Comparison of ENCODE assay signal across 2 cellular contexts in genomic region chr1:23555949-23556640, GRCh38.
TF ChIP-seq lines count a peak whose summit lies in the region.

No MANE protein-coding gene starts in this region.

TF ChIP-seq in A549, 52 proteins besides CTCF, POLR2A, EP300 and RAD21 (continued from another document):
- TF ChIP-seq PBX3 (IDR thresholded peaks at IDR 0.05) (peak; percentile 89), MAFK (IDR thresholded peaks at IDR 0.05; ENCODE audit: partially characterized antibody) (no peak), MYC (IDR thresholded peaks at IDR 0.05; ENCODE audit: borderline replicate concordance, low read length) (peak; percentile 8; the same call in 1 of the 2 replicates), FOSL2 (IDR thresholded peaks at IDR 0.05) (no peak), FOSL2 (CRISPR knock-in tag; IDR thresholded peaks at IDR 0.05) (peak; percentile 75), CHD2 (IDR thresholded peaks at IDR 0.05; ENCODE audit: low read length, partially characterized antibody) (peak; percentile 15), ZNF302 (CRISPR knock-in tag; IDR thresholded peaks at IDR 0.05) (no peak), HOXB5 (CRISPR knock-in tag; IDR thresholded peaks at IDR 0.05) (0 out of 2 replicates have a peak, but pooled peaks have one; percentile 48), CEBPB (IDR thresholded peaks at IDR 0.05) (0 out of 4 replicates have a peak, but pooled peaks of 1 of the 2 experiments have one; percentile 18), RCOR1 (IDR thresholded peaks at IDR 0.05; ENCODE audit: low read depth, low read length) (no peak), CHD4 (IDR thresholded peaks at IDR 0.05; ENCODE audit: borderline replicate concordance) (no peak), HEYL (CRISPR knock-in tag; IDR thresholded peaks at IDR 0.05) (no peak), GATA3 (IDR thresholded peaks at IDR 0.05; ENCODE audit: borderline replicate concordance) (peak; percentile 53; the same call in 1 of the 2 replicates), REST (IDR thresholded peaks at IDR 0.05) (peak; percentile 19; the same call in 1 of the 2 replicates), HOXB13 (CRISPR knock-in tag; IDR thresholded peaks at IDR 0.05; ENCODE audit: low read depth) (no peak), FOSB (CRISPR knock-in tag; IDR thresholded peaks at IDR 0.05) (peak; percentile 97), KDM5A (IDR thresholded peaks at IDR 0.05) (no peak), ESRRA (IDR thresholded peaks at IDR 0.05; ENCODE audit: borderline replicate concordance, low read length) (peak; percentile 88; the same call in 1 of the 2 replicates), NR3C1 (IDR thresholded peaks at IDR 0.05) (no peak), E2F6 (IDR thresholded peaks at IDR 0.05; ENCODE audit: borderline replicate concordance, low read depth) (no peak), HOXA7 (CRISPR knock-in tag; IDR thresholded peaks at IDR 0.05) (peak; percentile 97), MAX (IDR thresholded peaks at IDR 0.05) (peak; percentile 61), POLR2AphosphoS2 (conservative IDR thresholded peaks at IDR 0.05; ENCODE audit: low read length) (peak; percentile 91), BCL3 (IDR thresholded peaks at IDR 0.05) (peak; percentile 28; the same call in 1 of the 3 replicates), RARB (CRISPR knock-in tag; IDR thresholded peaks at IDR 0.05) (peak; percentile 87)

TF ChIP-seq in HCT116, 20 proteins besides CTCF, POLR2A, EP300 and RAD21 (continued from another document):
- no peak for TF ChIP-seq ATF3 (IDR thresholded peaks at IDR 0.05)
- no peak for TF ChIP-seq CEBPB (IDR thresholded peaks at IDR 0.05; ENCODE audit: low read depth)
- no peak for TF ChIP-seq REST (IDR thresholded peaks at IDR 0.05; ENCODE audit: low read depth)
- TF ChIP-seq ELF1 (IDR thresholded peaks at IDR 0.05; ENCODE audit: borderline replicate concordance, low read depth), result no peak
